16 cellular contexts compared by ENCODE assay signal in genomic region chr3:24460974-24461373, GRCh38. TPM values are rescaled to one million over a fixed set of nuclear protein-coding genes. Genes with fewer than 3 reads are reported as not detected.
"Had no signal": no experiment of that assay in that cellular context is flagged by ENCODE, and none has a peak within 500 bp of the region (broad histone marks: within the 10 kb centered on the region; RNA-seq: fewer than 3 reads in every experiment).

No MANE protein-coding gene starts in this region.

- H3K4me1 Mint-ChIP-seq: activated naive CD8-positive, alpha-beta T cell treated with anti-CD3 and anti-CD28 coated beads, Interleukin-2, amount 10 ng/mL, durations not matched to agents 7 days and 5 days; nephron; stimulated activated effector memory CD8-positive, alpha-beta T cell treated with anti-CD3 and anti-CD28 coated beads, Interleukin-12 subunit alpha, Interleukin-12 subunit beta, amount 100 ng/mL, for 72 hours had no signal

- DNase-seq: activated CD4-positive, alpha-beta T cell treated with anti-CD3 and anti-CD28 coated beads for 1 hour; activated CD4-positive, alpha-beta T cell treated with anti-CD3 and anti-CD28 coated beads, Interleukin-2, amount 50 U/mL, for 4 hours; activated naive CD4-positive, alpha-beta T cell; activated naive CD8-positive, alpha-beta T cell treated with anti-CD3 and anti-CD28 coated beads, Interleukin-2, amount 10 ng/mL, durations not matched to agents 7 days and 5 days; activated T-cell treated with anti-CD3 and anti-CD28 coated beads for 4 hours; anterior cingulate cortex; left colon; nucleus accumbens; stimulated activated CD4-positive, alpha-beta T cell treated with anti-CD3 and anti-CD28 coated beads, Interleukin-12 subunit alpha, Interleukin-12 subunit beta, amount 100 ng/mL, for 4 hours; stimulated activated CD4-positive, alpha-beta T cell treated with anti-CD3 and anti-CD28 coated beads, Interleukin-2, amount 100 ng/mL, for 24 hours had no signal

- H3K4me3 Mint-ChIP-seq: activated naive CD8-positive, alpha-beta T cell treated with anti-CD3 and anti-CD28 coated beads, Interleukin-2, amount 10 ng/mL, durations not matched to agents 7 days and 5 days; nephron; stimulated activated effector memory CD8-positive, alpha-beta T cell treated with anti-CD3 and anti-CD28 coated beads, Interleukin-12 subunit alpha, Interleukin-12 subunit beta, amount 100 ng/mL, for 72 hours had no signal

- H3K27ac ChIP-seq: breast epithelium, tibial nerve, vagina had no signal

- H3K4me3 ChIP-seq: breast epithelium, tibial nerve, vagina had no signal

- H3K27me3 Mint-ChIP-seq: activated naive CD8-positive, alpha-beta T cell treated with anti-CD3 and anti-CD28 coated beads, Interleukin-2, amount 10 ng/mL, durations not matched to agents 7 days and 5 days had no signal

- H3K9me3 ChIP-seq: vagina had no signal

- H3K27me3 ChIP-seq: breast epithelium, tibial nerve, vagina had no signal

- ATAC-seq: left colon; stimulated activated effector memory CD8-positive, alpha-beta T cell treated with anti-CD3 and anti-CD28 coated beads, Interleukin-12 subunit alpha, Interleukin-12 subunit beta, amount 100 ng/mL, for 72 hours had no signal

- H3K4me1 ChIP-seq: breast epithelium, tibial nerve had no signal

- H3K36me3 ChIP-seq: breast epithelium, tibial nerve, vagina had no signal

- H3K27ac Mint-ChIP-seq: activated naive CD8-positive, alpha-beta T cell treated with anti-CD3 and anti-CD28 coated beads, Interleukin-2, amount 10 ng/mL, durations not matched to agents 7 days and 5 days; nephron; stimulated activated effector memory CD8-positive, alpha-beta T cell treated with anti-CD3 and anti-CD28 coated beads, Interleukin-12 subunit alpha, Interleukin-12 subunit beta, amount 100 ng/mL, for 72 hours had no signal

- H3K36me3 Mint-ChIP-seq: activated naive CD8-positive, alpha-beta T cell treated with anti-CD3 and anti-CD28 coated beads, Interleukin-2, amount 10 ng/mL, durations not matched to agents 7 days and 5 days; stimulated activated effector memory CD8-positive, alpha-beta T cell treated with anti-CD3 and anti-CD28 coated beads, Interleukin-12 subunit alpha, Interleukin-12 subunit beta, amount 100 ng/mL, for 72 hours had no signal

RNA-seq across cellular contexts. Expression of gene THRB, which starts 33.7 kb away (rescaled TPM):
- total RNA-seq: activated naive CD8-positive, alpha-beta T cell treated with anti-CD3 and anti-CD28 coated beads, Interleukin-2, amount 10 ng/mL, durations not matched to agents 7 days and 5 days; T-helper 1 cell treated with Interleukin-12 subunit alpha and Interleukin-12 subunit beta and Interleukin-4 antibody, amounts not matched to agents 30 ng/mL and 1 ng/mL, for 36 hours had no signal
